In genomic region chr16:18781232-18781631, GRCh38 we compare ENCODE assay signal across 6 cellular contexts. TPM values are rescaled to one million over a fixed set of nuclear protein-coding genes. Genes with fewer than 3 reads are reported as not detected.
A peak's percentile ranks its signal among the peaks of the same experiment; 100 is the strongest.
DNase-seq lines count a peak whose midpoint lies in the region; ATAC-seq, FAIRE-seq and TF ChIP-seq lines count a peak whose summit lies in the region.
"Not testable (repeated sequence)": the region's sequence is repeated elsewhere in the genome, so short reads cannot be mapped to it uniquely, and the experiment has no call there.

No MANE protein-coding gene starts in this region.

- not testable (repeated sequence) for H3K4me3 ChIP-seq in DND-41 (ENCODE audit: low read depth in 1 of 2, low read length in 2 of 2); HCT116 (replicated peaks in 1 of 2; ENCODE audit: low read depth in 1 of 2, low read length in 2 of 2); bronchial epithelial cell (ENCODE audit: low read depth, low read length); HepG2 (replicated peaks in 1 of 3; ENCODE audit: insufficient read depth in 1 of 3, low read depth in 2 of 3, low read length in 3 of 3); gastrocnemius medialis

- not testable (repeated sequence) for H3K4me2 ChIP-seq in DND-41 (ENCODE audit: insufficient read depth, low read length); HCT116 (ENCODE audit: low read length); HepG2 (ENCODE audit: low read depth, low read length)

- H3K9me3 Mint-ChIP-seq in activated naive CD8-positive, alpha-beta T cell treated with anti-CD3 and anti-CD28 coated beads for 36 hours: not testable (repeated sequence)

- H3K36me3 Mint-ChIP-seq in activated naive CD8-positive, alpha-beta T cell treated with anti-CD3 and anti-CD28 coated beads for 36 hours: peaks cover 37% of the 10 kb centered on the region

- not testable (repeated sequence) for H3K27me3 ChIP-seq in DND-41 (ENCODE audit: insufficient read depth, low read length, poor library complexity); HCT116 (ENCODE audit: insufficient read depth, low read length); bronchial epithelial cell (ENCODE audit: control insufficient read depth, insufficient read depth, low read length); HepG2 (ENCODE audit: control insufficient read depth in 1 of 2, insufficient read depth in 2 of 2, low read length in 2 of 2); gastrocnemius medialis

- TF ChIP-seq POLR2A in HCT116 (IDR thresholded peaks at IDR 0.05; ENCODE audit: borderline replicate concordance, extremely low read depth, insufficient read depth, insufficient read length); HepG2 (IDR thresholded peaks at IDR 0.05; ENCODE audit: insufficient read depth in 1 of 2, low read depth in 2 of 2, low read length in 2 of 2); gastrocnemius medialis (IDR thresholded peaks at IDR 0.05): not testable (repeated sequence)

- H3K27ac Mint-ChIP-seq in activated naive CD8-positive, alpha-beta T cell treated with anti-CD3 and anti-CD28 coated beads for 36 hours: peak overlapping the region; percentile 48

- H3K9me2 ChIP-seq in HCT116 (ENCODE audit: insufficient read depth): not testable (repeated sequence)

- WGBS in HepG2 (ENCODE audit: low lambda C conversion rate): 98% methylated on average over 6 of the region's 6 CpGs

- not testable (repeated sequence) for H2AFZ ChIP-seq in DND-41 (ENCODE audit: low read depth, low read length); HCT116 (ENCODE audit: low read depth, low read length, poor library complexity, severe bottlenecking); HepG2 (ENCODE audit: low read length)

- not testable (repeated sequence) for H3K27ac ChIP-seq in DND-41 (ENCODE audit: low read length); HCT116 (ENCODE audit: low read depth, low read length); HepG2 (ENCODE audit: extremely low read length, insufficient read depth, low read length)
- H3K27ac ChIP-seq in gastrocnemius medialis: peak overlapping the region; percentile 41 to 70 (median 62)

- not testable (repeated sequence) for TF ChIP-seq CTCF in DND-41 (IDR thresholded peaks at IDR 0.05; ENCODE audit: borderline replicate concordance, extremely low read depth, low read length, poor library complexity, severe bottlenecking); HCT116 (IDR thresholded peaks at IDR 0.05 in 2 of 3, conservative IDR thresholded peaks at IDR 0.05 in 1 of 3; ENCODE audit: borderline replicate concordance in 1 of 3, insufficient read depth in 1 of 3, low read depth in 2 of 3, low read length in 2 of 3); bronchial epithelial cell (IDR thresholded peaks at IDR 0.05; ENCODE audit: insufficient read depth, low read length, severe bottlenecking); HepG2 (CRISPR knock-in tag; IDR thresholded peaks at IDR 0.05); gastrocnemius medialis (IDR thresholded peaks at IDR 0.05 in 4 of 5, conservative IDR thresholded peaks at IDR 0.05 in 1 of 5)

- H3K4me3 Mint-ChIP-seq in activated naive CD8-positive, alpha-beta T cell treated with anti-CD3 and anti-CD28 coated beads for 36 hours: not testable (repeated sequence)

- H4K20me1 ChIP-seq in DND-41 (ENCODE audit: insufficient read depth, low read length): peaks cover 38% of the 10 kb centered on the region
- H4K20me1 ChIP-seq in HCT116 (ENCODE audit: insufficient read depth): peaks cover 35% of the 10 kb centered on the region; the same call in 1 of the 2 replicates
- H4K20me1 ChIP-seq in HepG2 (ENCODE audit: insufficient read depth, low read length): peaks cover 38% of the 10 kb centered on the region

- DNase-seq in DND-41; HCT116 (ENCODE audit: low read depth, low spot score); activated naive CD8-positive, alpha-beta T cell treated with anti-CD3 and anti-CD28 coated beads for 36 hours; bronchial epithelial cell (ENCODE audit: low read depth); HepG2 (ENCODE audit: low spot score); gastrocnemius medialis: not testable (repeated sequence)

- H3K4me1 Mint-ChIP-seq in activated naive CD8-positive, alpha-beta T cell treated with anti-CD3 and anti-CD28 coated beads for 36 hours: peaks cover 28% of the 10 kb centered on the region

- BruUV-seq in HCT116 (replicated peaks; lab: Mats Ljungman, UMichigan); HepG2 (replicated peaks; lab: Mats Ljungman, UMichigan): not testable (repeated sequence)

- in situ Hi-C loops in HepG2 (cut with HindIII; ENCODE audit: extremely low pct_ligation_motif_present, low pct_unique_long_range_greater_than_20kb): not testable (repeated sequence)
- in situ Hi-C loops in gastrocnemius medialis (cut with MboI; ENCODE audit: low sequenced_read_pairs in 4 of 4): loop anchor here in 2 of 4 donors (25.0 kb wide), 2 partner anchors 281 to 731 kb away; partner anchors contain the start of genes CCP110 (in 1 of the 2), COQ7 (in 1 of the 2) and GDE1 (in 1 of the 2)

- TF ChIP-seq RAD21 in HCT116 (IDR thresholded peaks at IDR 0.05; ENCODE audit: low read depth); HepG2 (CRISPR knock-in tag; IDR thresholded peaks at IDR 0.05): not testable (repeated sequence)

- H3K79me2 ChIP-seq in DND-41 (ENCODE audit: insufficient read depth, low read length) (peaks cover 36% of the 10 kb centered on the region), HCT116 (ENCODE audit: insufficient read depth, low read length) (peaks cover 40% of the 10 kb centered on the region), HepG2 (ENCODE audit: insufficient read depth, low read length) (peaks cover 32% of the 10 kb centered on the region)

- RAD21 ChIA-PET in HCT116 (lab: Charles Lee; ENCODE audit: low non-redundant PET in 1 of 2, low total read pairs in 2 of 2, uncharacterized antibody in 2 of 2, unreplicated experiment in 2 of 2): not testable (repeated sequence)

- ATAC-seq in DND-41 (ENCODE audit: insufficient read depth, low read depth): peak; percentile 20; the same call in 1 of the 3 replicates
- 0 out of 2 replicates have a peak, but pooled peaks have one; percentile 15 for ATAC-seq in HCT116
- ATAC-seq in HepG2: 0 out of 3 replicates have a peak, but pooled peaks have one; percentile 5
- peak; percentile 57 to 79 for ATAC-seq in gastrocnemius medialis

- H3K36me3 ChIP-seq in DND-41 (ENCODE audit: insufficient read depth, low read length): peaks cover 40% of the 10 kb centered on the region
- peaks cover 34 to 37% of the 10 kb centered on the region in 2 experiments for H3K36me3 ChIP-seq in HCT116 (ENCODE audit: control insufficient read depth in 1 of 2, insufficient read depth in 2 of 2, low read length in 2 of 2)
- H3K36me3 ChIP-seq in bronchial epithelial cell (ENCODE audit: control insufficient read depth, insufficient read depth, low read length): peaks cover 12% of the 10 kb centered on the region
- peaks cover 28 to 39% of the 10 kb centered on the region in 2 experiments for H3K36me3 ChIP-seq in HepG2 (replicated peaks in 1 of 2; ENCODE audit: control insufficient read depth in 1 of 2, insufficient read depth in 2 of 2, low read length in 2 of 2)
- H3K36me3 ChIP-seq in gastrocnemius medialis: peaks cover 0 to 40% of the 10 kb centered on the region in 2 donors

- not testable (repeated sequence) for H3K9ac ChIP-seq in DND-41 (ENCODE audit: low read depth, low read length); HCT116 (ENCODE audit: low read length); HepG2 (ENCODE audit: insufficient read depth, low read depth, low read length)

- peak; percentile 7 for FAIRE-seq in bronchial epithelial cell (lab: Jason Lieb, UNC)
- not testable (repeated sequence) for FAIRE-seq in HepG2 (lab: Jason Lieb, UNC)

- not testable (repeated sequence) for TF ChIP-seq EP300 in HepG2 (IDR thresholded peaks at IDR 0.05; ENCODE audit: low read depth in 2 of 2, low read length in 2 of 2); HepG2 (CRISPR knock-in tag; IDR thresholded peaks at IDR 0.05; ENCODE audit: borderline replicate concordance)

- H3K27me3 Mint-ChIP-seq in activated naive CD8-positive, alpha-beta T cell treated with anti-CD3 and anti-CD28 coated beads for 36 hours: not testable (repeated sequence)

- CTCF ChIA-PET in HCT116 (lab: Charles Lee); HepG2 (lab: Yijun Ruan, JAX; ENCODE audit: low intra/inter-chr PET ratio, low total read pairs): not testable (repeated sequence)

- POLR2A ChIA-PET in HCT116 (lab: Charles Lee); HepG2 (lab: Yijun Ruan, JAX): not testable (repeated sequence)

- H3K9me3 ChIP-seq in DND-41 (ENCODE audit: insufficient read depth, low read length, severe bottlenecking); HCT116 (ENCODE audit: control insufficient read depth in 1 of 2, insufficient read depth in 1 of 2, low read depth in 1 of 2, low read length in 2 of 2); HepG2 (ENCODE audit: low read length); gastrocnemius medialis: not testable (repeated sequence)

- H3K4me1 ChIP-seq in DND-41 (ENCODE audit: insufficient read depth, low read length) (peaks cover 13% of the 10 kb centered on the region), HepG2 (ENCODE audit: insufficient read depth, low read length) (peaks cover 26% of the 10 kb centered on the region), gastrocnemius medialis (peaks cover 28 to 37% of the 10 kb centered on the region in 2 donors)
- H3K4me1 ChIP-seq in HCT116 (ENCODE audit: control insufficient read depth in 1 of 2, insufficient read depth in 2 of 2, low read length in 2 of 2): not testable (repeated sequence)

- intact Hi-C loops in HCT116 (cut with micrococcal nuclease); HepG2 (cut with micrococcal nuclease; ENCODE audit: unreplicated experiment); gastrocnemius medialis (cut with DNase I; ENCODE audit: low total_unique reads): not testable (repeated sequence)

RNA-seq across cellular contexts. Expression of gene RPS15A, which starts 8.9 kb away (rescaled TPM):
- total RNA-seq in HCT116 (2021; ENCODE audit: unreplicated experiment) (1,686 TPM), bronchial epithelial cell (2,488 and 3,748 TPM in 2 replicates), HepG2 (2016; rRNA removed; fragmentation: Illumina TruSeq; extraction: Trizol) (5,489 and 6,421 TPM in 2 replicates), gastrocnemius medialis (1,000 to 10,000 TPM; 1,340 to 2,259 (median 1,706) TPM)
- 3,887 and 4,239 TPM in 2 replicates for polyA plus RNA-seq in HCT116 (2012)
- 1,000 to 10,000 TPM; 1,879 to 1,890 TPM for total RNA-seq in activated naive CD8-positive, alpha-beta T cell treated with anti-CD3 and anti-CD28 coated beads for 36 hours
- 8,046 and 9,031 TPM in 2 replicates for total RNA-seq in HepG2 (2016; cell fraction: cytosol; rRNA removed; fragmentation: Illumina TruSeq; extraction: Trizol; ENCODE audit: low read depth)
- 5,533 and 6,779 TPM in 2 replicates for total RNA-seq in HepG2 (2016; cell fraction: insoluble cytoplasmic fraction; rRNA removed; fragmentation: Illumina TruSeq; extraction: Trizol)
- 15,303 and 15,847 TPM in 2 replicates for total RNA-seq in HepG2 (2016; cell fraction: membrane; rRNA removed; fragmentation: Illumina TruSeq; extraction: Trizol)
- total RNA-seq in HepG2 (2016; cell fraction: nucleus; rRNA removed; fragmentation: Illumina TruSeq; extraction: Trizol): 1,768 and 1,992 TPM in 2 replicates
- polyA plus RNA-seq in HepG2 (2011; rRNA removed): 8,070 and 9,457 TPM in 2 replicates
- 13,484 and 16,402 TPM in 2 replicates for polyA plus RNA-seq in HepG2 (2011; cell fraction: cytosol; rRNA removed)
- polyA plus RNA-seq in HepG2 (2011; cell fraction: nucleus; rRNA removed): 2,439 and 3,146 TPM in 2 replicates
- polyA plus RNA-seq in HepG2 (2012): 7,540 and 10,455 TPM in 2 replicates
- 10,067 and 10,790 TPM in 2 replicates for polyA plus RNA-seq in HepG2 (2016; cell fraction: cytosol; fragmentation: Illumina TruSeq; extraction: Trizol; ENCODE audit: low read depth)
- polyA plus RNA-seq in HepG2 (2016; cell fraction: insoluble cytoplasmic fraction; fragmentation: Illumina TruSeq; extraction: Trizol; ENCODE audit: low read depth): 5,820 and 6,347 TPM in 2 replicates
- 12,932 and 13,350 TPM in 2 replicates for polyA plus RNA-seq in HepG2 (2016; cell fraction: membrane; fragmentation: Illumina TruSeq; extraction: Trizol; ENCODE audit: low read depth)
- polyA plus RNA-seq in HepG2 (2016; cell fraction: nucleus; fragmentation: Illumina TruSeq; extraction: Trizol; ENCODE audit: insufficient read depth, low read depth): 3,080 and 3,274 TPM in 2 replicates
- polyA minus RNA-seq in HepG2 (2011; rRNA and poly(A)+ RNA removed; ENCODE audit: low replicate concordance): 955 and 1,060 TPM in 2 replicates
- polyA minus RNA-seq in HepG2 (2011; cell fraction: cytosol; rRNA and poly(A)+ RNA removed): 550 and 682 TPM in 2 replicates
- 381 and 597 TPM in 2 replicates for polyA minus RNA-seq in HepG2 (2011; cell fraction: nucleus; rRNA and poly(A)+ RNA removed)

RNA-seq across cellular contexts. Expression of gene ARL6IP1, which starts 20.1 kb away (rescaled TPM):
- 197 TPM for total RNA-seq in HCT116 (2021; ENCODE audit: unreplicated experiment)
- 203 and 269 TPM in 2 replicates for polyA plus RNA-seq in HCT116 (2012)
- total RNA-seq in activated naive CD8-positive, alpha-beta T cell treated with anti-CD3 and anti-CD28 coated beads for 36 hours: 100 to 1,000 TPM; 102 to 105 TPM
- 189 and 375 TPM in 2 replicates for total RNA-seq in bronchial epithelial cell
- total RNA-seq in HepG2 (2016; rRNA removed; fragmentation: Illumina TruSeq; extraction: Trizol): 273 and 373 TPM in 2 replicates
- 62.8 and 68.6 TPM in 2 replicates for total RNA-seq in HepG2 (2016; cell fraction: cytosol; rRNA removed; fragmentation: Illumina TruSeq; extraction: Trizol; ENCODE audit: low read depth)
- 270 and 373 TPM in 2 replicates for total RNA-seq in HepG2 (2016; cell fraction: insoluble cytoplasmic fraction; rRNA removed; fragmentation: Illumina TruSeq; extraction: Trizol)
- 152 and 174 TPM in 2 replicates for total RNA-seq in HepG2 (2016; cell fraction: membrane; rRNA removed; fragmentation: Illumina TruSeq; extraction: Trizol)
- total RNA-seq in HepG2 (2016; cell fraction: nucleus; rRNA removed; fragmentation: Illumina TruSeq; extraction: Trizol): 309 and 367 TPM in 2 replicates
- 183 and 263 TPM in 2 replicates for polyA plus RNA-seq in HepG2 (2011; rRNA removed)
- polyA plus RNA-seq in HepG2 (2011; cell fraction: cytosol; rRNA removed): 211 and 261 TPM in 2 replicates
- polyA plus RNA-seq in HepG2 (2011; cell fraction: nucleus; rRNA removed): 71.4 and 76.3 TPM in 2 replicates
- polyA plus RNA-seq in HepG2 (2012): 155 and 252 TPM in 2 replicates
- 29.0 and 31.7 TPM in 2 replicates for polyA plus RNA-seq in HepG2 (2016; cell fraction: cytosol; fragmentation: Illumina TruSeq; extraction: Trizol; ENCODE audit: low read depth)
- 231 and 253 TPM in 2 replicates for polyA plus RNA-seq in HepG2 (2016; cell fraction: insoluble cytoplasmic fraction; fragmentation: Illumina TruSeq; extraction: Trizol; ENCODE audit: low read depth)
- polyA plus RNA-seq in HepG2 (2016; cell fraction: membrane; fragmentation: Illumina TruSeq; extraction: Trizol; ENCODE audit: low read depth): 67.0 and 74.0 TPM in 2 replicates
- 404 and 453 TPM in 2 replicates for polyA plus RNA-seq in HepG2 (2016; cell fraction: nucleus; fragmentation: Illumina TruSeq; extraction: Trizol; ENCODE audit: insufficient read depth, low read depth)
- polyA minus RNA-seq in HepG2 (2011; rRNA and poly(A)+ RNA removed; ENCODE audit: low replicate concordance): 262 and 330 TPM in 2 replicates
- 199 and 232 TPM in 2 replicates for polyA minus RNA-seq in HepG2 (2011; cell fraction: cytosol; rRNA and poly(A)+ RNA removed)
- polyA minus RNA-seq in HepG2 (2011; cell fraction: nucleus; rRNA and poly(A)+ RNA removed): 155 and 156 TPM in 2 replicates
- total RNA-seq in gastrocnemius medialis: 10 to 100 TPM; 25.2 to 40.5 (median 37.5) TPM

Comparison
In these comparisons a context has a peak if more than half of its experiments do, and no peak if none do; other contexts are left out.
1. ATAC-seq: peak in every context shown above with its lines; median percentile 68 in gastrocnemius medialis; 20 in DND-41; 15 in HCT116; 5 in HepG2.